ENCODE assay signal across 8 cellular contexts in genomic region chr2:110267828-110268407, GRCh38. TPM values are rescaled to one million over a fixed set of nuclear protein-coding genes. Genes with fewer than 3 reads are reported as not detected.
DNase-seq lines count a peak whose midpoint lies in the region; ATAC-seq and TF ChIP-seq lines count a peak whose summit lies in the region.
"Not testable (repeated sequence)": the region's sequence is repeated elsewhere in the genome, so short reads cannot be mapped to it uniquely, and the experiment has no call there.

No MANE protein-coding gene starts in this region.

- not testable (repeated sequence) for TF ChIP-seq EP300 in Ishikawa (IDR thresholded peaks at IDR 0.05; ENCODE audit: borderline replicate concordance)

- H3F3A ChIP-seq in smooth muscle cell (ENCODE audit: low read depth), result not testable (repeated sequence)

- CTCF ChIA-PET in activated CD8-positive, alpha-beta T cell treated with anti-CD3 and anti-CD28 coated beads for 36 hours (lab: Charles Lee), result not testable (repeated sequence)

- not testable (repeated sequence) for H3K9me3 ChIP-seq in left lung; smooth muscle cell (replicated peaks; ENCODE audit: low read depth)

- POLR2A ChIA-PET in activated CD8-positive, alpha-beta T cell treated with anti-CD3 and anti-CD28 coated beads for 36 hours (lab: Charles Lee), result not testable (repeated sequence)

- not testable (repeated sequence) for H3K36me3 ChIP-seq in left lung; smooth muscle cell (ENCODE audit: low read depth)

- not testable (repeated sequence) for H3K4me3 ChIP-seq in left lung
- H3K4me3 ChIP-seq in smooth muscle cell, result peak overlapping the region; percentile 24

- not testable (repeated sequence) for H3K27me3 Mint-ChIP-seq in CD14-positive monocyte (ENCODE audit: low read depth in 3 of 3); activated CD8-positive, alpha-beta T cell treated with anti-CD3 and anti-CD28 coated beads for 36 hours; effector memory CD8-positive, alpha-beta T cell

- not testable (repeated sequence) for DNase-seq in CD14-positive monocyte (ENCODE audit: low spot score); activated CD8-positive, alpha-beta T cell treated with anti-CD3 and anti-CD28 coated beads for 36 hours; smooth muscle cell (lab: John Stamatoyannopoulos, UW; ENCODE audit: unreplicated experiment)
- peak in 1 of 3 experiments; percentile 1 for DNase-seq in effector memory CD8-positive, alpha-beta T cell
- DNase-seq in left lung, result peak in 1 of 2 donors; percentile 49

- not testable (repeated sequence) for H2AFZ ChIP-seq in smooth muscle cell (ENCODE audit: low read depth)

- WGBS in smooth muscle cell (ENCODE audit: low lambda C conversion rate), result 53% methylated on average over 6 of the region's 17 CpGs

- intact Hi-C loops in CD14-positive monocyte (cut with micrococcal nuclease); activated CD8-positive, alpha-beta T cell treated with anti-CD3 and anti-CD28 coated beads for 36 hours (cut with micrococcal nuclease); left lung (cut with DNase I): not testable (repeated sequence)

- H3K27ac Mint-ChIP-seq in CD14-positive monocyte; activated CD8-positive, alpha-beta T cell treated with anti-CD3 and anti-CD28 coated beads for 36 hours; effector memory CD8-positive, alpha-beta T cell: not testable (repeated sequence)

- H3K9me3 Mint-ChIP-seq in CD14-positive monocyte; activated CD8-positive, alpha-beta T cell treated with anti-CD3 and anti-CD28 coated beads for 36 hours; effector memory CD8-positive, alpha-beta T cell: not testable (repeated sequence)

- TF ChIP-seq CTCF in CD14-positive monocyte (IDR thresholded peaks at IDR 0.05), result peak; percentile 6
- TF ChIP-seq CTCF in activated CD8-positive, alpha-beta T cell treated with anti-CD3 and anti-CD28 coated beads for 36 hours (IDR thresholded peaks at IDR 0.05); left lung (IDR thresholded peaks at IDR 0.05); smooth muscle cell (IDR thresholded peaks at IDR 0.05; ENCODE audit: borderline replicate concordance, insufficient read depth, poor library complexity, severe bottlenecking): not testable (repeated sequence)

- H3K9ac ChIP-seq in smooth muscle cell (ENCODE audit: low read depth), result not testable (repeated sequence)

- H3K4me1 ChIP-seq in left lung; smooth muscle cell (ENCODE audit: low read depth): not testable (repeated sequence)

- TF ChIP-seq RAD21 in Ishikawa (IDR thresholded peaks at IDR 0.05; ENCODE audit: low read depth), result not testable (repeated sequence)

- ATAC-seq in GM19463 (IDR thresholded peaks at IDR 0.05; ENCODE audit: unreplicated experiment), result peak; percentile 65
- ATAC-seq in HG02870 (IDR thresholded peaks at IDR 0.05; ENCODE audit: unreplicated experiment), result peak; percentile 87
- ATAC-seq in activated CD8-positive, alpha-beta T cell treated with anti-CD3 and anti-CD28 coated beads for 36 hours, result peak; percentile 91
- peak; percentile 57 for ATAC-seq in effector memory CD8-positive, alpha-beta T cell (replicated peaks)
- peak; percentile 94 for ATAC-seq in left lung

- not testable (repeated sequence) for H3K79me2 ChIP-seq in smooth muscle cell (ENCODE audit: low read depth)

- H3K4me1 Mint-ChIP-seq in CD14-positive monocyte; activated CD8-positive, alpha-beta T cell treated with anti-CD3 and anti-CD28 coated beads for 36 hours (ENCODE audit: low read depth); effector memory CD8-positive, alpha-beta T cell (ENCODE audit: low read depth in 2 of 2): not testable (repeated sequence)

- not testable (repeated sequence) for H3K27me3 ChIP-seq in left lung; smooth muscle cell (ENCODE audit: low read depth)

- not testable (repeated sequence) for H3K36me3 Mint-ChIP-seq in CD14-positive monocyte; activated CD8-positive, alpha-beta T cell treated with anti-CD3 and anti-CD28 coated beads for 36 hours (ENCODE audit: low read depth); effector memory CD8-positive, alpha-beta T cell (ENCODE audit: insufficient read depth)

- not testable (repeated sequence) for H3K4me3 Mint-ChIP-seq in CD14-positive monocyte; activated CD8-positive, alpha-beta T cell treated with anti-CD3 and anti-CD28 coated beads for 36 hours; effector memory CD8-positive, alpha-beta T cell

- not testable (repeated sequence) for H3K27ac ChIP-seq in left lung; smooth muscle cell (ENCODE audit: low read depth)

- not testable (repeated sequence) for H4K20me1 ChIP-seq in smooth muscle cell (ENCODE audit: low read depth)

- H3K4me2 ChIP-seq in smooth muscle cell, result peak overlapping the region; percentile 73

TF ChIP-seq in Ishikawa, 13 proteins besides CTCF, POLR2A, EP300 and RAD21:
- 0 out of 2 replicates have a peak, but pooled peaks have one; percentile 27 for TF ChIP-seq USF1 (IDR thresholded peaks at IDR 0.05)
TF ChIP-seq in Ishikawa: peak in this region for 1; not testable (repeated sequence) for 12.

RNA-seq across cellular contexts. Expression of gene MTLN, which starts 55.6 kb away (rescaled TPM):
- 10 to 100 TPM; 51.0 to 70.6 TPM for polyA plus RNA-seq in CD14-positive monocyte
- 10 to 100 TPM; 80.2 to 92.1 TPM for total RNA-seq in activated CD8-positive, alpha-beta T cell treated with anti-CD3 and anti-CD28 coated beads for 36 hours
- 10 to 100 TPM; 57.0 to 67.8 TPM for total RNA-seq in left lung
- total RNA-seq in smooth muscle cell, result 65.3 and 98.6 TPM in 2 replicates
- polyA plus RNA-seq in smooth muscle cell, result 73.1 and 80.4 TPM in 2 replicates
